16 cellular contexts compared by ENCODE assay signal in the genomic region with DNA sequence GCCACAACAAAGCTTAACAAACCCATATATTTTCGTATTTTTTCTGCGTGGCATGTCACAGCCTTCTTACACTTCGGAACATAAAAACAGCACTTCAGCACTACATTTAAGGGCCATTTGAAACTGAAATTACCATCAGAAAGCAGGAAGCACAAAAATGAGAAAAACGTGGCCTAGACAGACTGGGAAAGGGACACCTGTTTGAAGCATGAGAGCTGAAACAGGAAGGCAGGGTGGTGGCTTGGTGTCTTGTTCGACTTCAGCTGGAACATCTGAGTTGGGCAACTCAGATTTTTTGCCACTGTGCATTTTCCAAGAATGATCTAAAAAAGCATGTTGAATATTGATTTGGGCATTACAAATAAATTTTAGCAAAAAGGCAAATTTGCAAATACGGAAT.
DNase-seq lines count a peak whose midpoint lies in the region; ATAC-seq and TF ChIP-seq lines count a peak whose summit lies in the region.
"Had no signal": no experiment of that assay in that cellular context is flagged by ENCODE, and none has a peak within 500 bp of the region (broad histone marks: within the 10 kb centered on the region; RNA-seq: fewer than 3 reads in every experiment).

No MANE protein-coding gene starts in this region.

- no peak overlapping the region for H2AFZ ChIP-seq in KMS-11 (ENCODE audit: low read depth)

- no peak overlapping the region for H3K4me3 ChIP-seq in CD8-positive, alpha-beta T cell (ENCODE audit: low read depth, low read length)
- H3K4me3 ChIP-seq in KMS-11 (IDR thresholded peaks at IDR 0.05; ENCODE audit: insufficient read depth, low read depth, low read length) (no peak overlapping the region), dorsolateral prefrontal cortex (no peak overlapping the region)

- H3K9ac ChIP-seq in KMS-11 = peak overlapping the region; percentile 13; the same call in 1 of the 2 replicates

- CTCF ChIA-PET in CD8-positive, alpha-beta T cell (lab: Charles Lee) = interaction anchor here (0.8 to 2.9 kb wide), 5 partner anchors 23 to 765 kb away, joined by 3 to 11 read pairs (median 3); no protein-coding TSS in a partner anchor

- H3K79me2 ChIP-seq in KMS-11 (ENCODE audit: insufficient read depth, low read depth) = no peaks in the 10 kb centered on the region; the same call in 1 of the 2 replicates

- POLR2A ChIA-PET in CD8-positive, alpha-beta T cell (lab: Charles Lee) = no interaction called here

- H3K4me1 Mint-ChIP-seq in T-helper 1 cell treated with Interleukin-12 subunit alpha and Interleukin-12 subunit beta and Interleukin-4 antibody, amounts not matched to agents 30 μg/mL and 1 μg/mL, for 36 hours (ENCODE audit: low read depth) = peaks cover 9% of the 10 kb centered on the region
- H3K4me1 Mint-ChIP-seq in CD8-positive, alpha-beta T cell (ENCODE audit: low read depth) = no peaks in the 10 kb centered on the region

- H3K4me3 Mint-ChIP-seq in T-helper 1 cell treated with Interleukin-12 subunit alpha and Interleukin-12 subunit beta and Interleukin-4 antibody, amounts not matched to agents 30 μg/mL and 1 μg/mL, for 36 hours = no peak overlapping the region
- no peak overlapping the region for H3K4me3 Mint-ChIP-seq in CD8-positive, alpha-beta T cell
- H3K4me3 Mint-ChIP-seq: B cell had no signal

- no peak for TF ChIP-seq CTCF in CD8-positive, alpha-beta T cell (IDR thresholded peaks at IDR 0.05)
- TF ChIP-seq CTCF in KMS-11 (conservative IDR thresholded peaks at IDR 0.05; ENCODE audit: low read depth, low read length) (no peak), dorsolateral prefrontal cortex (IDR thresholded peaks at IDR 0.05 in 54 of 56, conservative IDR thresholded peaks at IDR 0.05 in 2 of 56; ENCODE audit: low read depth in 1 of 56, partially characterized antibody in 56 of 56) (no peak)

- DNase-seq in T-helper 1 cell = no peak
- no peak for DNase-seq in CD8-positive, alpha-beta T cell
- DNase-seq in dorsolateral prefrontal cortex = no peak
- no peak for DNase-seq in NOMO-1 treated with DMSO at 0.1 percent for 48 hours (lab: John Stamatoyannopoulos, UW; ENCODE audit: unreplicated experiment)
- no peak for DNase-seq in NCI-H2081 treated with DMSO at 0.1 percent for 48 hours (lab: John Stamatoyannopoulos, UW)
- DNase-seq: COR-L47; DMS 273 treated with DMSO at 0.1 percent for 48 hours; NCI-H1105 treated with DMSO at 0.1 percent for 48 hours; NCI-H1694; NK-92 treated with Interleukin-12 subunit alpha and Interleukin-12 subunit beta, amount 100 ng/mL, for 24 hours; SHP77 had no signal

- ATAC-seq in CD8-positive, alpha-beta T cell = no peak
- no peak for ATAC-seq in GM19452 (IDR thresholded peaks at IDR 0.05; ENCODE audit: unreplicated experiment)

- peaks cover 23% of the 10 kb centered on the region for H3K36me3 Mint-ChIP-seq in T-helper 1 cell treated with Interleukin-12 subunit alpha and Interleukin-12 subunit beta and Interleukin-4 antibody, amounts not matched to agents 30 μg/mL and 1 μg/mL, for 36 hours (ENCODE audit: low read depth)
- H3K36me3 Mint-ChIP-seq in CD8-positive, alpha-beta T cell = peaks cover 77% of the 10 kb centered on the region

- no peaks in the 10 kb centered on the region for H3K9me3 Mint-ChIP-seq in T-helper 1 cell treated with Interleukin-12 subunit alpha and Interleukin-12 subunit beta and Interleukin-4 antibody, amounts not matched to agents 30 μg/mL and 1 μg/mL, for 36 hours
- no peaks in the 10 kb centered on the region for H3K9me3 Mint-ChIP-seq in CD8-positive, alpha-beta T cell

- peaks cover 7% of the 10 kb centered on the region for H3K36me3 ChIP-seq in CD8-positive, alpha-beta T cell (ENCODE audit: insufficient read depth, low read length)
- H3K36me3 ChIP-seq in KMS-11 (ENCODE audit: insufficient read depth) = no peaks in the 10 kb centered on the region; the same call in 1 of the 2 replicates

- H3K4me2 ChIP-seq in KMS-11 = peak overlapping the region; percentile 78

- H3K27me3 Mint-ChIP-seq in T-helper 1 cell treated with Interleukin-12 subunit alpha and Interleukin-12 subunit beta and Interleukin-4 antibody, amounts not matched to agents 30 μg/mL and 1 μg/mL, for 36 hours (ENCODE audit: low read depth) = no peaks in the 10 kb centered on the region
- H3K27me3 Mint-ChIP-seq in CD8-positive, alpha-beta T cell (ENCODE audit: low read depth) = no peaks in the 10 kb centered on the region
- H3K27me3 Mint-ChIP-seq: B cell had no signal

- H3K4me1 ChIP-seq in CD8-positive, alpha-beta T cell (ENCODE audit: insufficient read depth, low read length) = no peaks in the 10 kb centered on the region
- peaks cover 89% of the 10 kb centered on the region for H3K4me1 ChIP-seq in KMS-11 (ENCODE audit: low read depth, poor library complexity, severe bottlenecking)

- H4K20me1 ChIP-seq in KMS-11 (ENCODE audit: insufficient read depth) = no peaks in the 10 kb centered on the region

- peak overlapping the region; percentile 15 for H3K27ac Mint-ChIP-seq in T-helper 1 cell treated with Interleukin-12 subunit alpha and Interleukin-12 subunit beta and Interleukin-4 antibody, amounts not matched to agents 30 μg/mL and 1 μg/mL, for 36 hours
- peak overlapping the region; percentile 33 for H3K27ac Mint-ChIP-seq in CD8-positive, alpha-beta T cell
- H3K27ac Mint-ChIP-seq: B cell had no signal

- no peaks in the 10 kb centered on the region for H3K9me3 ChIP-seq in CD8-positive, alpha-beta T cell (ENCODE audit: low read length)

- intact Hi-C loops in CD8-positive, alpha-beta T cell (cut with DNase I, micrococcal nuclease) = loop anchor here in 1 of 2 experiments (10.0 kb wide), 2 partner anchors 149 to 629 kb away; no protein-coding TSS in a partner anchor
- intact Hi-C loops in dorsolateral prefrontal cortex (cut with DNase I) = loop anchor here (5.0 kb wide), 3 partner anchors 242 to 627 kb away; a partner anchor contains a TSS

- H3K27ac ChIP-seq in CD8-positive, alpha-beta T cell (ENCODE audit: low read depth, low read length) = no peak overlapping the region
- H3K27ac ChIP-seq in KMS-11 = peak overlapping the region; percentile 77
- H3K27ac ChIP-seq in dorsolateral prefrontal cortex = peak overlapping the region in 31 of 59 donors; percentile 12 to 94 (median 43)
- H3K27ac ChIP-seq: 22Rv1 had no signal

- H3K27me3 ChIP-seq in CD8-positive, alpha-beta T cell (ENCODE audit: insufficient read depth, low read length) = no peaks in the 10 kb centered on the region
- H3K27me3 ChIP-seq in KMS-11 (ENCODE audit: insufficient read depth, low read depth) = no peaks in the 10 kb centered on the region
- no peaks in the 10 kb centered on the region for H3K27me3 ChIP-seq in dorsolateral prefrontal cortex
